Comparison of ENCODE assay signal across 16 cellular contexts in genomic region chr6:139014945-139015344, GRCh38. TPM values are rescaled to one million over a fixed set of nuclear protein-coding genes. Genes with fewer than 3 reads are reported as not detected.
DNase-seq lines count a peak whose midpoint lies in the region; ATAC-seq, FAIRE-seq and TF ChIP-seq lines count a peak whose summit lies in the region.
"Had no signal": no experiment of that assay in that cellular context is flagged by ENCODE, and none has a peak within 500 bp of the region (broad histone marks: within the 10 kb centered on the region; RNA-seq: fewer than 3 reads in every experiment).

No MANE protein-coding gene starts in this region.

- H2AFZ ChIP-seq in HepG2 (ENCODE audit: low read length), result no peak overlapping the region

- no peak for FAIRE-seq in HepG2 (lab: Jason Lieb, UNC)
- FAIRE-seq: A549 had no signal

- TF ChIP-seq EP300 in HepG2 (IDR thresholded peaks at IDR 0.05; ENCODE audit: low read depth in 2 of 2, low read length in 2 of 2) (no peak), HepG2 (CRISPR knock-in tag; IDR thresholded peaks at IDR 0.05; ENCODE audit: borderline replicate concordance) (no peak), transverse colon (IDR thresholded peaks at IDR 0.05; ENCODE audit: low read depth) (no peak)

- no peak for TF ChIP-seq RAD21 in HepG2 (CRISPR knock-in tag; IDR thresholded peaks at IDR 0.05)

- 0 out of 2 replicates have a peak, but pooled peaks cover 6% of the 10 kb centered on the region for H3K4me1 ChIP-seq in HepG2 (ENCODE audit: insufficient read depth, low read length)
- peaks cover 0 to 25% (median 6%) of the 10 kb centered on the region in 4 donors for H3K4me1 ChIP-seq in transverse colon
- H3K4me1 ChIP-seq: A549, Peyer's patch had no signal

- no peak overlapping the region for H3K27ac ChIP-seq in HepG2 (ENCODE audit: extremely low read length, insufficient read depth, low read length)
- H3K27ac ChIP-seq in transverse colon, result no peak overlapping the region
- H3K27ac ChIP-seq: A549, Peyer's patch had no signal

- peak; percentile 39; the same call in 1 of the 3 replicates for ATAC-seq in HepG2
- no peak for ATAC-seq in HG02623 (IDR thresholded peaks at IDR 0.05; ENCODE audit: unreplicated experiment)
- ATAC-seq in GM21825 (IDR thresholded peaks at IDR 0.05; ENCODE audit: unreplicated experiment), result no peak
- ATAC-seq: A549 had no signal

- TF ChIP-seq CTCF in HepG2 (CRISPR knock-in tag; IDR thresholded peaks at IDR 0.05), result no peak
- no peak for TF ChIP-seq CTCF in transverse colon (IDR thresholded peaks at IDR 0.05)
- no peak for TF ChIP-seq CTCF in GM13976 (IDR thresholded peaks at IDR 0.05; ENCODE audit: borderline replicate concordance, control extremely low read depth, extremely low read depth, insufficient read depth, missing control alignments)

- POLR2A ChIA-PET in HepG2 (lab: Yijun Ruan, JAX), result no interaction called here

- in situ Hi-C loops in HepG2 (cut with HindIII; ENCODE audit: extremely low pct_ligation_motif_present, low pct_unique_long_range_greater_than_20kb) (no loop called here), transverse colon (cut with MboI; ENCODE audit: low pct_ligation_motif_present in 1 of 4, low pct_unique_long_range_greater_than_20kb in 1 of 4, low sequenced_read_pairs in 3 of 4) (no loop called here), GM13976 (cut with MboI; ENCODE audit: low sequenced_read_pairs, unreplicated experiment) (no loop called here)

- H3K9me3 ChIP-seq in HepG2 (ENCODE audit: low read length) (no peaks in the 10 kb centered on the region), transverse colon (no peaks in the 10 kb centered on the region)
- H3K9me3 ChIP-seq: A549, HAP-1, Peyer's patch had no signal

- TF ChIP-seq POLR2A in HepG2 (IDR thresholded peaks at IDR 0.05; ENCODE audit: insufficient read depth in 1 of 2, low read depth in 2 of 2, low read length in 2 of 2) (no peak), transverse colon (IDR thresholded peaks at IDR 0.05) (peak; percentile 10)

- DNase-seq in NCI-H1092 treated with DMSO at 0.1 percent for 48 hours (lab: John Stamatoyannopoulos, UW) (peak; percentile 26), NCI-H1092 (lab: John Stamatoyannopoulos, UW) (no peak), NCI-H748 treated with DMSO at 0.1 percent for 48 hours (lab: John Stamatoyannopoulos, UW) (peak; percentile 16), HepG2 (ENCODE audit: low spot score) (no peak), transverse colon (no peak), GM13976 (ENCODE audit: low spot score) (no peak)
- DNase-seq: CD4-positive, alpha-beta T cell; NCI-H1417 treated with DMSO at 0.1 percent for 48 hours; NCI-H345; NCI-H774; Peyer's patch; SIG-M5 had no signal

- intact Hi-C loops in HepG2 (cut with micrococcal nuclease; ENCODE audit: unreplicated experiment), result no loop called here
- intact Hi-C loops in transverse colon (cut with DNase I; ENCODE audit: low total_unique reads), result no loop called here

- H3K79me2 ChIP-seq in HepG2 (ENCODE audit: insufficient read depth, low read length), result no peaks in the 10 kb centered on the region

- no peaks in the 10 kb centered on the region for H4K20me1 ChIP-seq in HepG2 (ENCODE audit: insufficient read depth, low read length)

- H3K27me3 ChIP-seq in HepG2 (ENCODE audit: control insufficient read depth in 1 of 2, insufficient read depth in 2 of 2, low read length in 2 of 2) (peaks cover 0 to 5% of the 10 kb centered on the region in 2 experiments; a peak in 2 of 5 replicates), transverse colon (no peaks in the 10 kb centered on the region)
- H3K27me3 ChIP-seq: Peyer's patch had no signal

- no peak overlapping the region for H3K4me3 ChIP-seq in HepG2 (replicated peaks in 1 of 3; ENCODE audit: insufficient read depth in 1 of 3, low read depth in 2 of 3, low read length in 3 of 3)
- H3K4me3 ChIP-seq in transverse colon, result no peak overlapping the region
- H3K4me3 ChIP-seq: A549, HAP-1, Peyer's patch had no signal

- H3K4me2 ChIP-seq in HepG2 (ENCODE audit: low read depth, low read length), result no peak overlapping the region
- H3K4me2 ChIP-seq: A549 had no signal

- WGBS in HepG2 (ENCODE audit: low lambda C conversion rate), result 1% methylated on average over 3 of the region's 3 CpGs
- 64 to 80% methylated on average over 3 of the region's 3 CpGs for WGBS in transverse colon (ENCODE audit: low coverage in 1 of 2), 2 donors

- CTCF ChIA-PET in HepG2 (lab: Yijun Ruan, JAX; ENCODE audit: low intra/inter-chr PET ratio, low total read pairs), result no interaction called here

- no peak overlapping the region for H3K9ac ChIP-seq in HepG2 (ENCODE audit: insufficient read depth, low read depth, low read length)

- no peaks in the 10 kb centered on the region for H3K36me3 ChIP-seq in HepG2 (replicated peaks in 1 of 2; ENCODE audit: control insufficient read depth in 1 of 2, insufficient read depth in 2 of 2, low read length in 2 of 2)
- H3K36me3 ChIP-seq in transverse colon, result no peaks in the 10 kb centered on the region
- H3K36me3 ChIP-seq: HAP-1, Peyer's patch had no signal

- BruUV-seq in HepG2 (replicated peaks; lab: Mats Ljungman, UMichigan), result no TSS peak

TF ChIP-seq in HepG2, 621 proteins besides CTCF, POLR2A, EP300 and RAD21 (continues in another document):
- TF ChIP-seq NR1H2 (CRISPR knock-in tag; IDR thresholded peaks at IDR 0.05; ENCODE audit: borderline replicate concordance, low read depth) (no peak), KMT2B (CRISPR knock-in tag; IDR thresholded peaks at IDR 0.05) (no peak)

RNA-seq across cellular contexts. Expression of gene ABRACL, which starts 13.6 kb away (rescaled TPM):
- total RNA-seq in HepG2 (2016; rRNA removed; fragmentation: Illumina TruSeq; extraction: Trizol) (5.4 and 7.6 TPM in 2 replicates), transverse colon (10 to 100 TPM in 3 of 4 donors, not detected in 1; 26.2 to 73.5 (median 60.2) TPM)
- total RNA-seq in HepG2 (2016; cell fraction: cytosol; rRNA removed; fragmentation: Illumina TruSeq; extraction: Trizol; ENCODE audit: low read depth), result 2.0 and 2.1 TPM in 2 replicates
- 5.5 and 7.4 TPM in 2 replicates for total RNA-seq in HepG2 (2016; cell fraction: insoluble cytoplasmic fraction; rRNA removed; fragmentation: Illumina TruSeq; extraction: Trizol)
- total RNA-seq in HepG2 (2016; cell fraction: membrane; rRNA removed; fragmentation: Illumina TruSeq; extraction: Trizol), result 2.3 and 3.2 TPM in 2 replicates
- total RNA-seq in HepG2 (2016; cell fraction: nucleus; rRNA removed; fragmentation: Illumina TruSeq; extraction: Trizol), result 1.9 and 3.0 TPM in 2 replicates
- 0.82 and 1.4 TPM in 2 replicates for polyA plus RNA-seq in HepG2 (2011; rRNA removed)
- 0.78 and 1.9 TPM in 2 replicates for polyA plus RNA-seq in HepG2 (2011; cell fraction: cytosol; rRNA removed)
- 0.29 and 0.42 TPM in 2 replicates for polyA plus RNA-seq in HepG2 (2011; cell fraction: nucleus; rRNA removed)
- 0.99 and 1.1 TPM in 2 replicates for polyA plus RNA-seq in HepG2 (2012)
- polyA plus RNA-seq in HepG2 (2016; cell fraction: cytosol; fragmentation: Illumina TruSeq; extraction: Trizol; ENCODE audit: low read depth), result 2.0 and 3.1 TPM in 2 replicates
- 9.1 and 11.4 TPM in 2 replicates for polyA plus RNA-seq in HepG2 (2016; cell fraction: insoluble cytoplasmic fraction; fragmentation: Illumina TruSeq; extraction: Trizol; ENCODE audit: low read depth)
- 3.2 and 4.1 TPM in 2 replicates for polyA plus RNA-seq in HepG2 (2016; cell fraction: membrane; fragmentation: Illumina TruSeq; extraction: Trizol; ENCODE audit: low read depth)
- polyA plus RNA-seq in HepG2 (2016; cell fraction: nucleus; fragmentation: Illumina TruSeq; extraction: Trizol; ENCODE audit: insufficient read depth, low read depth), result 2.5 and 4.0 TPM in 2 replicates
- 1.0 TPM in 1 of 2 replicates, not detected in the other for polyA minus RNA-seq in HepG2 (2011; rRNA and poly(A)+ RNA removed; ENCODE audit: low replicate concordance)
- not detected in 2 replicates for polyA minus RNA-seq in HepG2 (2011; cell fraction: cytosol; rRNA and poly(A)+ RNA removed)
- polyA minus RNA-seq in HepG2 (2011; cell fraction: nucleus; rRNA and poly(A)+ RNA removed), result 0.77 TPM in 1 of 2 replicates, not detected in the other

RNA-seq across cellular contexts. Expression of gene REPS1, which starts 26.9 kb away (rescaled TPM):
- 36.7 and 38.3 TPM in 2 replicates for total RNA-seq in HepG2 (2016; rRNA removed; fragmentation: Illumina TruSeq; extraction: Trizol)
- 45.7 and 61.3 TPM in 2 replicates for total RNA-seq in HepG2 (2016; cell fraction: cytosol; rRNA removed; fragmentation: Illumina TruSeq; extraction: Trizol; ENCODE audit: low read depth)
- 37.3 and 38.7 TPM in 2 replicates for total RNA-seq in HepG2 (2016; cell fraction: insoluble cytoplasmic fraction; rRNA removed; fragmentation: Illumina TruSeq; extraction: Trizol)
- total RNA-seq in HepG2 (2016; cell fraction: membrane; rRNA removed; fragmentation: Illumina TruSeq; extraction: Trizol), result 33.6 and 33.7 TPM in 2 replicates
- total RNA-seq in HepG2 (2016; cell fraction: nucleus; rRNA removed; fragmentation: Illumina TruSeq; extraction: Trizol), result 34.9 and 38.2 TPM in 2 replicates
- 35.2 and 36.4 TPM in 2 replicates for polyA plus RNA-seq in HepG2 (2011; rRNA removed)
- 21.6 and 24.9 TPM in 2 replicates for polyA plus RNA-seq in HepG2 (2011; cell fraction: cytosol; rRNA removed)
- 28.2 and 29.2 TPM in 2 replicates for polyA plus RNA-seq in HepG2 (2011; cell fraction: nucleus; rRNA removed)
- polyA plus RNA-seq in HepG2 (2012), result 26.4 and 35.4 TPM in 2 replicates
- polyA plus RNA-seq in HepG2 (2016; cell fraction: cytosol; fragmentation: Illumina TruSeq; extraction: Trizol; ENCODE audit: low read depth), result 7.0 and 8.2 TPM in 2 replicates
- 42.5 and 47.8 TPM in 2 replicates for polyA plus RNA-seq in HepG2 (2016; cell fraction: insoluble cytoplasmic fraction; fragmentation: Illumina TruSeq; extraction: Trizol; ENCODE audit: low read depth)
- 24.4 and 27.4 TPM in 2 replicates for polyA plus RNA-seq in HepG2 (2016; cell fraction: membrane; fragmentation: Illumina TruSeq; extraction: Trizol; ENCODE audit: low read depth)
- polyA plus RNA-seq in HepG2 (2016; cell fraction: nucleus; fragmentation: Illumina TruSeq; extraction: Trizol; ENCODE audit: insufficient read depth, low read depth), result 43.8 and 46.7 TPM in 2 replicates
- polyA minus RNA-seq in HepG2 (2011; rRNA and poly(A)+ RNA removed; ENCODE audit: low replicate concordance), result 30.4 and 52.2 TPM in 2 replicates
- 23.2 and 35.8 TPM in 2 replicates for polyA minus RNA-seq in HepG2 (2011; cell fraction: cytosol; rRNA and poly(A)+ RNA removed)
- polyA minus RNA-seq in HepG2 (2011; cell fraction: nucleus; rRNA and poly(A)+ RNA removed), result 70.3 and 84.2 TPM in 2 replicates
- total RNA-seq in transverse colon, result 10 to 100 TPM; 33.5 to 74.4 (median 48.6) TPM

Comparison
In these comparisons a context has a peak if more than half of its experiments do, and no peak if none do; other contexts are left out.
1. DNase-seq: peak in NCI-H1092 treated with DMSO at 0.1 percent for 48 hours (single experiment) and NCI-H748 treated with DMSO at 0.1 percent for 48 hours (single experiment); none in NCI-H1092 (single experiment), HepG2 (single experiment), transverse colon (single experiment) and GM13976 (single experiment).